ENCODE assay signal across 1 cellular context in the genomic region with DNA sequence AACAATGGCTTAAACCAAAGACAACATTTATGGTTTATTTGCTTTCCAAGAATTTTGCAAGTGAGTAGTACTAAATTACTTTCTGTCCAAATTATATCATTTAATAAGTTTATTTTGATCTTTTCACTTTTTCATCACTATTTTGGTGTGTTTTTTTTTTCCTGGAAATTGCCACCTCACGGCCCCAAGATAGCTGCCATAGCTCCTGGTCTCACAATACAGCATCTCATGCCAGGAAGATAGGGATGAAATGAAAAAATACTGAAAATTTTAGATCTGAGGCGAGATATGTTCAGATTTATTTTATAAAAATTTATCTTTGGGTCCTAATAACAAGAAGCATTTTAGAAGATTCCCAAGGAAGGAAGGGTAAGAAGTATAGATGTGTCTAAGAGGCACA.
TF ChIP-seq lines count a peak whose summit lies in the region.

No MANE protein-coding gene starts in this region.

TF ChIP-seq in K562, 482 proteins besides CTCF, POLR2A, EP300 and RAD21:
- TF ChIP-seq ESRRA (IDR thresholded peaks at IDR 0.05; ENCODE audit: borderline replicate concordance, low read depth) (no peak), RBM25 (IDR thresholded peaks at IDR 0.05; ENCODE audit: low read depth, low read length, severe bottlenecking) (peak; percentile 96), GABPB1 (CRISPR knock-in tag; IDR thresholded peaks at IDR 0.05) (no peak)
